Comparison of ENCODE assay signal across 8 cellular contexts in the genomic region with DNA sequence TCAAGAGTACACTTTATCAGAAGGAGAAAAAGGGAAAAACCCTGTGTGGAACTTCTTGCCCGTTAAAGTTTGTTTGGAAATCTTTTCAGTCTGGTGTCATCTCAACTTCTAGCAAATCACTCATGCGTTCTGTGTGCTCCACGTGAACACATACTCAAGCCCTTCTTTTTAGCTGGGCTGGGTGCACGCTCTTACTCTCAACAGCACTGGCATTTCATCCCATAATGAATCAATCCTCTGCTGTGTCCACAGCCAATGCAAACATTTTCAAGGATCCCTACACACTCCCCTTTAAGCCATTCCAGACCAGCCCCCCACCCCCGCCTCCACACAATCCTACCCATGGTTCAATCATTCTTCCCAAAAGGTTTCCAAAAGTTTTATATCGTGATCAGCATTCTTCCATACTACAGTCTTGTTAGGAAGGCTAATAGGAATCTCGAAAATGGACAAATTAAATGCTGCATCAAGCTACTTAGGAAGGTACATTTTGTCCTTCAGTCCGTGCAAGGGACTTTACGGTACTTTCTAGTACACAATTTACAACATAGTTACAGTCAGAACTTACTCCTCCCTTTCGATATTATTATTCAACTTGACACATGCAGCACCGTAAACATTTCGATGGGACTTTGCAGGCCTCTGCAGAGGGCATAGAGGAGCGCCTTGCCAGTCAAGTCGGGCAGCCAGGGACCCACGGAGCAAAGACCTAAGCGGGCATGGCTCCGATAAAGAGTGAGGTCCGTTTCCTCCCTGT. TPM values are rescaled to one million over a fixed set of nuclear protein-coding genes. Genes with fewer than 3 reads are reported as not detected.
A peak's percentile ranks its signal among the peaks of the same experiment; 100 is the strongest.
DNase-seq lines count a peak whose midpoint lies in the region; ATAC-seq and TF ChIP-seq lines count a peak whose summit lies in the region.

No MANE protein-coding gene starts in this region.

- H3K27ac Mint-ChIP-seq in memory B cell: peak overlapping the region; percentile 74

- H3K27me3 Mint-ChIP-seq in memory B cell: no peaks in the 10 kb centered on the region

- no peaks in the 10 kb centered on the region for H4K20me1 ChIP-seq in mammary epithelial cell (ENCODE audit: insufficient read depth, low read length)

- intact Hi-C loops in mammary epithelial cell (cut with micrococcal nuclease): loop anchor here (2.0 kb wide), 2 partner anchors 201 to 271 kb away; no protein-coding TSS in a partner anchor
- intact Hi-C loops in aorta (cut with DNase I): loop anchor here in 1 of 2 donors (10.0 kb wide), 1 partner anchor 553 kb away; no protein-coding TSS in a partner anchor

- H3K4me1 Mint-ChIP-seq in memory B cell: peaks cover 25% of the 10 kb centered on the region

- H2AFZ ChIP-seq in mammary epithelial cell (ENCODE audit: low read depth, low read length): peak overlapping the region; percentile 69

- H3K4me1 ChIP-seq in mammary epithelial cell (ENCODE audit: insufficient read depth, low read length): peaks cover 36% of the 10 kb centered on the region
- H3K4me1 ChIP-seq in aorta (ENCODE audit: control insufficient read depth in 1 of 2, insufficient read depth in 2 of 2, low read length in 2 of 2): peaks cover 0 to 2% of the 10 kb centered on the region in 2 donors

- H3K9me3 Mint-ChIP-seq in memory B cell: no peaks in the 10 kb centered on the region

- in situ Hi-C loops in mammary epithelial cell (cut with MboI; ENCODE audit: low sequenced_read_pairs in 2 of 2): loop anchor here in 1 of 2 donors (25.0 kb wide), 1 partner anchor 280 kb away; no protein-coding TSS in a partner anchor

- peaks cover 2% of the 10 kb centered on the region for H3K36me3 Mint-ChIP-seq in memory B cell

- H3K4me3 ChIP-seq in mammary epithelial cell (replicated peaks in 1 of 3; ENCODE audit: insufficient read depth in 1 of 3, low read depth in 2 of 3, low read length in 3 of 3): peak overlapping the region; percentile 79 to 88 (median 82)
- peak overlapping the region; percentile 70 to 94 for H3K4me3 ChIP-seq in aorta (ENCODE audit: low read length in 2 of 2)

- dilution Hi-C loops in mammary epithelial cell (cut with HindIII; ENCODE audit: low sequenced_read_pairs): no loop called here

- peak overlapping the region; percentile 80 for H3K4me2 ChIP-seq in mammary epithelial cell (ENCODE audit: insufficient read depth, low read depth, low read length)

- H3K27me3 ChIP-seq in mammary epithelial cell (ENCODE audit: insufficient read depth, low read length) (no peaks in the 10 kb centered on the region), aorta (ENCODE audit: control insufficient read depth in 1 of 2, insufficient read depth in 2 of 2, low read length in 1 of 2) (no peaks in the 10 kb centered on the region)

- WGBS in mammary epithelial cell (ENCODE audit: low coverage, missing lambda C conversion rate): 18% methylated on average over 18 of the region's 18 CpGs
- WGBS in aorta, 2 donors: 17 to 19% methylated on average over 18 of the region's 18 CpGs

- peak; percentile 55 for DNase-seq in stimulated activated CD4-positive, alpha-beta T cell treated with anti-CD3 and anti-CD28 coated beads, Interleukin-1b, Interleukin-23, amount 100 ng/mL, for 48 hours
- DNase-seq in stimulated activated CD4-positive, alpha-beta T cell treated with anti-CD3 and anti-CD28 coated beads, Interleukin-2, amount 100 ng/mL, for 48 hours: no peak
- DNase-seq in NCI-H526 (lab: John Stamatoyannopoulos, UW): peak; percentile 41 to 63
- peak; percentile 40 for DNase-seq in mammary epithelial cell
- no peak for DNase-seq in memory B cell (ENCODE audit: low spot score in 2 of 2)
- no peak for DNase-seq in aorta

- CTCF ChIA-PET in mammary epithelial cell (lab: Charles Lee; ENCODE audit: low non-redundant PET): no interaction called here

- no peak for TF ChIP-seq CTCF in mammary epithelial cell (conservative IDR thresholded peaks at IDR 0.05 in 1 of 2, IDR thresholded peaks at IDR 0.05 in 1 of 2; ENCODE audit: extremely low read depth in 1 of 2, insufficient read depth in 1 of 2, low read depth in 1 of 2, low read length in 2 of 2)

- peak overlapping the region; percentile 85 for H3K4me3 Mint-ChIP-seq in memory B cell

- ATAC-seq in memory B cell (ENCODE audit: low read depth) (no peak), aorta (ENCODE audit: low FRiP score) (no peak), GM21786 (IDR thresholded peaks at IDR 0.05; ENCODE audit: unreplicated experiment) (no peak), GM21576 (IDR thresholded peaks at IDR 0.05; ENCODE audit: unreplicated experiment) (no peak)

- peaks cover 67% of the 10 kb centered on the region for H3K79me2 ChIP-seq in mammary epithelial cell (ENCODE audit: insufficient read depth, low read length)

- peak overlapping the region; percentile 74 for H3K9ac ChIP-seq in mammary epithelial cell (ENCODE audit: insufficient read depth, low read length)

- no peaks in the 10 kb centered on the region for H3K9me3 ChIP-seq in mammary epithelial cell (replicated peaks; ENCODE audit: insufficient read depth, low read length)
- H3K9me3 ChIP-seq in aorta (ENCODE audit: control insufficient read depth, low read length): no peaks in the 10 kb centered on the region

- BruUV-seq in mammary epithelial cell (replicated peaks; lab: Mats Ljungman, UMichigan): TSS peak; percentile 26

- H3K27ac ChIP-seq in mammary epithelial cell (ENCODE audit: insufficient read depth, low read depth, low read length): peak overlapping the region; percentile 63
- peak overlapping the region in 1 of 2 donors; percentile 34 for H3K27ac ChIP-seq in aorta (ENCODE audit: low read depth in 1 of 2, low read length in 2 of 2)

- H3K36me3 ChIP-seq in mammary epithelial cell (ENCODE audit: insufficient read depth, low read length): no peaks in the 10 kb centered on the region
- no peaks in the 10 kb centered on the region for H3K36me3 ChIP-seq in aorta (ENCODE audit: control insufficient read depth in 1 of 2, insufficient read depth in 2 of 2, low read length in 1 of 2)

RNA-seq across cellular contexts. Expression of gene PTGR3, which starts 1.5 kb away (rescaled TPM):
- total RNA-seq in mammary epithelial cell: 10 to 100 TPM; 15.2 to 29.4 TPM
- polyA plus RNA-seq in mammary epithelial cell: 31.3 TPM
- 27.9 TPM for polyA minus RNA-seq in mammary epithelial cell
- total RNA-seq in aorta: 10 to 100 TPM; 16.9 to 28.6 TPM
- 1 to 10 TPM; 8.8 to 9.4 TPM for polyA plus RNA-seq in aorta

RNA-seq across cellular contexts. Expression of gene TSHZ1, which starts 3.1 kb away (rescaled TPM):
- total RNA-seq in mammary epithelial cell (1 to 10 TPM; 4.7 to 8.1 TPM), aorta (10 to 100 TPM; 15.9 to 26.0 TPM)
- polyA plus RNA-seq in mammary epithelial cell (2.0 TPM), aorta (1 to 10 TPM; 3.3 to 7.7 TPM)
- 7.0 TPM for polyA minus RNA-seq in mammary epithelial cell

Comparison
In these comparisons a context has a peak if more than half of its experiments do, and no peak if none do; other contexts are left out.
1. DNase-seq: peak in stimulated activated CD4-positive, alpha-beta T cell treated with anti-CD3 and anti-CD28 coated beads, Interleukin-1b, Interleukin-23, amount 100 ng/mL, for 48 hours (single experiment), NCI-H526 (2 of 2) and mammary epithelial cell (single experiment); none in stimulated activated CD4-positive, alpha-beta T cell treated with anti-CD3 and anti-CD28 coated beads, Interleukin-2, amount 100 ng/mL, for 48 hours (0 of 2), memory B cell (0 of 2) and aorta (0 of 2).